In the genomic region with DNA sequence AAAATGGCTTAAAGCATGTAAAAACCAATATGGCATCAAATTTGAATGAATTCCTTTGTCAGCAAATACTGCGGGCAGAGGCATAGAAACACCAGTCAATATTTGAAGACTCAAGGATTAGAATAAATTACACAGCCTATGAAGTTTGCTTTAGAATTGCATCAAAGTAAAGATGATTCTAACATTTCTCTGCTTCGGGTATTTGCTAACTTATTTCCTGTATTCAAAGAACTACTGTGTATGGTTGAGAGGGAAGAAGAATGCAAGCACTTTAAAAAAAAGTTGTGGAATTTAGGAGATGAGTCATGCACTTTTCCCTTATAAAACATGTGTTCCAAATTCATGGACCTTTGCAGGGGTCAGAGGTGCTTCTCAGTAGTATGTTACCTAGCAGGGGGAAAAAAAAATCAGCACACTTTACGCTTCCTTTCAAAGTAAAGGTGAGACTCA, we compare ENCODE assay signal across 8 cellular contexts.
DNase-seq lines count a peak whose midpoint lies in the region; ATAC-seq and TF ChIP-seq lines count a peak whose summit lies in the region.

No MANE protein-coding gene starts in this region.

- H3K4me1 ChIP-seq in HUES64 (ENCODE audit: insufficient read depth, low read length), result peaks cover 55% of the 10 kb centered on the region
- H3K4me1 ChIP-seq in breast epithelium, result peaks cover 0 to 3% of the 10 kb centered on the region in 2 donors
- H3K4me1 ChIP-seq in mesenchymal stem cell (ENCODE audit: control insufficient read depth, insufficient read depth, low read depth, low read length), result peaks cover 19% of the 10 kb centered on the region

- no peak overlapping the region for H3K18ac ChIP-seq in mesenchymal stem cell (ENCODE audit: low read depth in 1 of 2, low read length in 2 of 2)

- no peak overlapping the region; the same call in 1 of the 2 replicates for H3K9ac ChIP-seq in HUES64 (ENCODE audit: low read depth, low read length)
- peak overlapping the region; percentile 40 for H3K9ac ChIP-seq in mesenchymal stem cell (ENCODE audit: low read length)

- H2BK5ac ChIP-seq in mesenchymal stem cell (ENCODE audit: low read depth, low read length, poor library complexity, severe bottlenecking), result no peak overlapping the region

- H3K4ac ChIP-seq in mesenchymal stem cell (ENCODE audit: low read depth in 1 of 2, low read length in 2 of 2), result no peak overlapping the region

- no peak overlapping the region for H2AK5ac ChIP-seq in mesenchymal stem cell (ENCODE audit: low read length, severe bottlenecking)

- no peak overlapping the region for H3K14ac ChIP-seq in mesenchymal stem cell (ENCODE audit: low read length in 2 of 2)

- H2BK12ac ChIP-seq in mesenchymal stem cell (ENCODE audit: low read length in 2 of 2), result no peak overlapping the region

- no peak overlapping the region for H2BK15ac ChIP-seq in mesenchymal stem cell (ENCODE audit: low read depth, poor library complexity, severe bottlenecking)

- peaks cover 2% of the 10 kb centered on the region for H3K79me1 ChIP-seq in mesenchymal stem cell (replicated peaks; ENCODE audit: low read length, poor library complexity, severe bottlenecking)

- TF ChIP-seq CTCF in breast epithelium (IDR thresholded peaks at IDR 0.05), result no peak

- DNase-seq in AG20443 (ENCODE audit: low spot score), result peak; percentile 54
- DNase-seq in breast epithelium (ENCODE audit: low spot score in 2 of 2), result no peak
- peak; percentile 75 for DNase-seq in mesenchymal stem cell
- DNase-seq in DMS153 (lab: John Stamatoyannopoulos, UW), result no peak

- no peak overlapping the region for H3K23ac ChIP-seq in mesenchymal stem cell (ENCODE audit: low read length in 2 of 2)

- no peak for TF ChIP-seq POLR2A in breast epithelium (IDR thresholded peaks at IDR 0.05)

- intact Hi-C loops in breast epithelium (cut with DNase I; ENCODE audit: low total_unique reads), result no loop called here

- H4K8ac ChIP-seq in mesenchymal stem cell (ENCODE audit: low read length), result no peak overlapping the region

- no peaks in the 10 kb centered on the region for H3K9me3 ChIP-seq in HUES64 (ENCODE audit: insufficient read depth, low read depth, low read length)
- no peaks in the 10 kb centered on the region for H3K9me3 ChIP-seq in breast epithelium
- H3K9me3 ChIP-seq in mesenchymal stem cell (ENCODE audit: control insufficient read depth, low read length), result no peaks in the 10 kb centered on the region

- H3K4me2 ChIP-seq in mesenchymal stem cell (ENCODE audit: low read length, poor library complexity, severe bottlenecking), result no peak overlapping the region

- peak overlapping the region; percentile 50 for H3K27ac ChIP-seq in HUES64 (ENCODE audit: low read depth, low read length)
- peak overlapping the region; percentile 15 to 66 for H3K27ac ChIP-seq in breast epithelium
- H3K27ac ChIP-seq in mesenchymal stem cell (ENCODE audit: low read length, poor library complexity, severe bottlenecking), result peak overlapping the region; percentile 93

- no peak overlapping the region for H2AFZ ChIP-seq in mesenchymal stem cell (ENCODE audit: low read depth, low read length)

- H2BK120ac ChIP-seq in mesenchymal stem cell (ENCODE audit: low read depth, low read length), result no peak overlapping the region

- H4K91ac ChIP-seq in mesenchymal stem cell (ENCODE audit: low read length), result no peak overlapping the region

- no peak for ATAC-seq in HG03135 (IDR thresholded peaks at IDR 0.05; ENCODE audit: unreplicated experiment)
- no peak for ATAC-seq in GM21528 (IDR thresholded peaks at IDR 0.05; ENCODE audit: low FRiP score, unreplicated experiment)
- ATAC-seq in GM21447 (IDR thresholded peaks at IDR 0.05; ENCODE audit: unreplicated experiment), result no peak

- no peaks in the 10 kb centered on the region for H3K36me3 ChIP-seq in HUES64 (ENCODE audit: insufficient read depth, low read length)
- no peaks in the 10 kb centered on the region for H3K36me3 ChIP-seq in breast epithelium
- peaks cover 0 to 5% of the 10 kb centered on the region in 2 experiments for H3K36me3 ChIP-seq in mesenchymal stem cell (ENCODE audit: control insufficient read depth in 1 of 2, insufficient read depth in 2 of 2, low read depth in 1 of 2, low read length in 2 of 2)

- no peaks in the 10 kb centered on the region for H3K27me3 ChIP-seq in HUES64 (ENCODE audit: insufficient read depth, low read length)
- H3K27me3 ChIP-seq in breast epithelium, result no peaks in the 10 kb centered on the region
- no peaks in the 10 kb centered on the region for H3K27me3 ChIP-seq in mesenchymal stem cell (ENCODE audit: control insufficient read depth in 1 of 2, insufficient read depth in 1 of 2, low read length in 2 of 2)

- WGBS in HUES64, result 90% methylated on average over 3 of the region's 3 CpGs
- WGBS in mesenchymal stem cell, result no CpG with 5 or more reads among the region's 3 CpGs

- H3K4me3 ChIP-seq in HUES64 (ENCODE audit: low read length), result no peak overlapping the region
- no peak overlapping the region for H3K4me3 ChIP-seq in breast epithelium
- peak overlapping the region in 1 of 2 experiments; percentile 23 for H3K4me3 ChIP-seq in mesenchymal stem cell (ENCODE audit: insufficient read depth in 1 of 2, low read depth in 1 of 2, low read length in 2 of 2)

Comparison
In these comparisons a context has a peak if more than half of its experiments do, and no peak if none do; other contexts are left out.
1. DNase-seq: peak in AG20443 (single experiment) and mesenchymal stem cell (single experiment); none in breast epithelium (0 of 2) and DMS153 (single experiment).
2. H3K27ac ChIP-seq: peak in every context shown above with its lines; median percentile 93 in mesenchymal stem cell; 50 in HUES64; 40 in breast epithelium.